21 cellular contexts compared by ENCODE assay signal in genomic region chr12:4449862-4450222, GRCh38. TPM values are rescaled to one million over a fixed set of nuclear protein-coding genes. Genes with fewer than 3 reads are reported as not detected.
A peak's percentile ranks its signal among the peaks of the same experiment; 100 is the strongest.
DNase-seq lines count a peak whose midpoint lies in the region; TF ChIP-seq lines count a peak whose summit lies in the region.
"Had no signal": no experiment of that assay in that cellular context is flagged by ENCODE, and none has a peak within 500 bp of the region (broad histone marks: within the 10 kb centered on the region; RNA-seq: fewer than 3 reads in every experiment).

No MANE protein-coding gene starts in this region.

- no peaks in the 10 kb centered on the region for H3K36me3 Mint-ChIP-seq in osteocyte (ENCODE audit: unreplicated experiment)
- H3K36me3 Mint-ChIP-seq in activated naive CD4-positive, alpha-beta T cell treated with anti-CD3 and anti-CD28 coated beads for 36 hours (ENCODE audit: low read depth): no peaks in the 10 kb centered on the region

- H3K9me3 Mint-ChIP-seq in osteocyte (ENCODE audit: unreplicated experiment): no peaks in the 10 kb centered on the region
- no peaks in the 10 kb centered on the region for H3K9me3 Mint-ChIP-seq in activated naive CD4-positive, alpha-beta T cell treated with anti-CD3 and anti-CD28 coated beads for 36 hours

- DNase-seq in NCI-H1417 (lab: John Stamatoyannopoulos, UW): peak in 2 of 3 experiments; percentile 58 to 76
- DNase-seq in NCI-H1417 treated with DMSO at 0.1 percent for 48 hours (lab: John Stamatoyannopoulos, UW): no peak
- DNase-seq in NCI-H1105 treated with DMSO at 0.1 percent for 48 hours (lab: John Stamatoyannopoulos, UW): peak; percentile 50
- DNase-seq in choroid plexus epithelial cell (ENCODE audit: low read depth): peak; percentile 74
- peak; percentile 67 for DNase-seq in osteocyte (ENCODE audit: extremely low spot score, unreplicated experiment)
- DNase-seq in cerebellar nuclear complex (lab: John Stamatoyannopoulos, UW): no peak
- no peak for DNase-seq in T-helper 1 cell
- no peak for DNase-seq in activated naive CD4-positive, alpha-beta T cell treated with anti-CD3 and anti-CD28 coated beads for 36 hours
- DNase-seq: activated CD4-positive, alpha-beta T cell treated with anti-CD3 and anti-CD28 coated beads for 36 hours; activated T-cell treated with anti-CD3 and anti-CD28 coated beads, Interleukin-2, amount 50 U/mL, for 4 hours; CD8-positive, alpha-beta memory T cell; Kasumi-1; lower lobe of right lung; nucleus accumbens; Peyer's patch; stimulated activated CD8-positive, alpha-beta memory T cell treated with anti-CD3 and anti-CD28 coated beads, Interleukin-4, amount 100 ng/mL, for 48 hours; T-helper 2 cell; upper lobe of right lung had no signal

- H3K27ac Mint-ChIP-seq in osteocyte (ENCODE audit: unreplicated experiment): no peak overlapping the region
- H3K27ac Mint-ChIP-seq in activated naive CD4-positive, alpha-beta T cell treated with anti-CD3 and anti-CD28 coated beads for 36 hours: no peak overlapping the region
- H3K27ac Mint-ChIP-seq: activated CD4-positive, alpha-beta T cell treated with anti-CD3 and anti-CD28 coated beads for 36 hours; CD8-positive, alpha-beta memory T cell had no signal

- H3K4me3 ChIP-seq in choroid plexus epithelial cell (ENCODE audit: low read depth, low read length): no peak overlapping the region
- H3K4me3 ChIP-seq: lower lobe of right lung, Peyer's patch, upper lobe of right lung had no signal

- H3K4me1 Mint-ChIP-seq in osteocyte (ENCODE audit: unreplicated experiment): peaks cover 27% of the 10 kb centered on the region
- H3K4me1 Mint-ChIP-seq in activated naive CD4-positive, alpha-beta T cell treated with anti-CD3 and anti-CD28 coated beads for 36 hours (ENCODE audit: low read depth): peaks cover 9% of the 10 kb centered on the region
- H3K4me1 Mint-ChIP-seq: CD8-positive, alpha-beta memory T cell had no signal

- intact Hi-C loops in activated naive CD4-positive, alpha-beta T cell treated with anti-CD3 and anti-CD28 coated beads for 36 hours (cut with micrococcal nuclease): no loop called here

- no peaks in the 10 kb centered on the region for H3K27me3 Mint-ChIP-seq in osteocyte (ENCODE audit: unreplicated experiment)
- peaks cover 12% of the 10 kb centered on the region for H3K27me3 Mint-ChIP-seq in activated naive CD4-positive, alpha-beta T cell treated with anti-CD3 and anti-CD28 coated beads for 36 hours (ENCODE audit: low read depth)

- CTCF ChIA-PET in activated naive CD4-positive, alpha-beta T cell treated with anti-CD3 and anti-CD28 coated beads for 36 hours (lab: Charles Lee): interaction anchor here (1.1 kb wide), 1 partner anchor 9 kb away, joined by 3 read pairs; no protein-coding TSS in a partner anchor

- H3K4me3 Mint-ChIP-seq in osteocyte (ENCODE audit: unreplicated experiment): no peak overlapping the region
- no peak overlapping the region for H3K4me3 Mint-ChIP-seq in activated naive CD4-positive, alpha-beta T cell treated with anti-CD3 and anti-CD28 coated beads for 36 hours
- H3K4me3 Mint-ChIP-seq: activated CD4-positive, alpha-beta T cell treated with anti-CD3 and anti-CD28 coated beads for 36 hours; activated T-cell treated with anti-CD3 and anti-CD28 coated beads, Interleukin-2, amount 50 U/mL, for 4 hours; CD8-positive, alpha-beta memory T cell had no signal

- TF ChIP-seq CTCF in choroid plexus epithelial cell (conservative IDR thresholded peaks at IDR 0.05; ENCODE audit: low read depth, low read length) (no peak), osteocyte (IDR thresholded peaks at IDR 0.05) (no peak)

RNA-seq across cellular contexts. Expression of gene FGF6, which starts 4.2 kb away (rescaled TPM):
- not detected in 2 replicates for total RNA-seq in osteocyte
- total RNA-seq in activated naive CD4-positive, alpha-beta T cell treated with anti-CD3 and anti-CD28 coated beads for 36 hours: not detected
- total RNA-seq: A172; activated CD4-positive, alpha-beta T cell treated with anti-CD3 and anti-CD28 coated beads for 36 hours; activated T-cell treated with anti-CD3 and anti-CD28 coated beads, Interleukin-2, amount 50 U/mL, for 4 hours; CD8-positive, alpha-beta memory T cell; glomerular endothelial cell; lower lobe of right lung; NCI-H460; Peyer's patch; upper lobe of right lung had no signal

Comparison
In these comparisons a context has a peak if more than half of its experiments do, and no peak if none do; other contexts are left out.
1. DNase-seq: peak in NCI-H1417 (2 of 3), NCI-H1105 treated with DMSO at 0.1 percent for 48 hours (single experiment), choroid plexus epithelial cell (single experiment) and osteocyte (single experiment); none in NCI-H1417 treated with DMSO at 0.1 percent for 48 hours (single experiment), cerebellar nuclear complex (0 of 2), T-helper 1 cell (0 of 5) and activated naive CD4-positive, alpha-beta T cell treated with anti-CD3 and anti-CD28 coated beads for 36 hours (single experiment).